ENCODE assay signal across 1 cellular context in the genomic region with DNA sequence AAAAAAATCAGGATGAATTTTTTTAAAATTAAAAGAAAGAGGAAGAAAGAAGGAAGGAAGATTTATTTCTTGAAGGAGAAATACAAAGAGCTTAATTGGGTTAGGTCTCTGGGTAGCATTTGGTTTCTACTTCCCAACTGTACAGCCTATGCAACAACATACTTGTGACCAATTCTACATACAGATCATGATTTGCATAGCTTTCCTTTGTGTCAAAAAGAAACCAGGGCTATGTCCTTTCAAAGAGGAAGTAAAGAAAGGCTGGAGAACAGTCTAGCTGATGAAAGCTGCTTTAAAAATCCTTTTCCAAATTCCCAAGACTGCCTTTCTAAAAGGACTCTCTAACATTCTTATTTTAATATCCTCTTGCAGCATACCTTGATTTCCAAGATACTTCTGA.
TF ChIP-seq lines count a peak whose summit lies in the region.

No MANE protein-coding gene starts in this region.

TF ChIP-seq in WTC11, 78 proteins besides CTCF, POLR2A, EP300 and RAD21 (continued from another document):
- TF ChIP-seq, protein P1, sequence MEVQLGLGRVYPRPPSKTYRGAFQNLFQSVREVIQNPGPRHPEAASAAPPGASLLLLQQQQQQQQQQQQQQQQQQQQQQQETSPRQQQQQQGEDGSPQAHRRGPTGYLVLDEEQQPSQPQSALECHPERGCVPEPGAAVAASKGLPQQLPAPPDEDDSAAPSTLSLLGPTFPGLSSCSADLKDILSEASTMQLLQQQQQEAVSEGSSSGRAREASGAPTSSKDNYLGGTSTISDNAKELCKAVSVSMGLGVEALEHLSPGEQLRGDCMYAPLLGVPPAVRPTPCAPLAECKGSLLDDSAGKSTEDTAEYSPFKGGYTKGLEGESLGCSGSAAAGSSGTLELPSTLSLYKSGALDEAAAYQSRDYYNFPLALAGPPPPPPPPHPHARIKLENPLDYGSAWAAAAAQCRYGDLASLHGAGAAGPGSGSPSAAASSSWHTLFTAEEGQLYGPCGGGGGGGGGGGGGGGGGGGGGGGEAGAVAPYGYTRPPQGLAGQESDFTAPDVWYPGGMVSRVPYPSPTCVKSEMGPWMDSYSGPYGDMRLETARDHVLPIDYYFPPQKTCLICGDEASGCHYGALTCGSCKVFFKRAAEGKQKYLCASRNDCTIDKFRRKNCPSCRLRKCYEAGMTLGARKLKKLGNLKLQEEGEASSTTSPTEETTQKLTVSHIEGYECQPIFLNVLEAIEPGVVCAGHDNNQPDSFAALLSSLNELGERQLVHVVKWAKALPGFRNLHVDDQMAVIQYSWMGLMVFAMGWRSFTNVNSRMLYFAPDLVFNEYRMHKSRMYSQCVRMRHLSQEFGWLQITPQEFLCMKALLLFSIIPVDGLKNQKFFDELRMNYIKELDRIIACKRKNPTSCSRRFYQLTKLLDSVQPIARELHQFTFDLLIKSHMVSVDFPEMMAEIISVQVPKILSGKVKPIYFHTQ (CRISPR knock-in tag; IDR thresholded peaks at IDR 0.05) = no peak
- no peak for TF ChIP-seq GRHL2 (CRISPR knock-in tag; IDR thresholded peaks at IDR 0.05; ENCODE audit: insufficient replicate concordance, severe bottlenecking)
- TF ChIP-seq NR2C2 (CRISPR knock-in tag; IDR thresholded peaks at IDR 0.05) = no peak
- no peak for TF ChIP-seq KAT7 (CRISPR knock-in tag; IDR thresholded peaks at IDR 0.05; ENCODE audit: borderline replicate concordance)
- no peak for TF ChIP-seq HMGA2 (CRISPR knock-in tag; IDR thresholded peaks at IDR 0.05)
- TF ChIP-seq TEAD4 (CRISPR knock-in tag; IDR thresholded peaks at IDR 0.05) = no peak
- no peak for TF ChIP-seq ETV6 (CRISPR knock-in tag; IDR thresholded peaks at IDR 0.05)
- TF ChIP-seq, protein P2, sequence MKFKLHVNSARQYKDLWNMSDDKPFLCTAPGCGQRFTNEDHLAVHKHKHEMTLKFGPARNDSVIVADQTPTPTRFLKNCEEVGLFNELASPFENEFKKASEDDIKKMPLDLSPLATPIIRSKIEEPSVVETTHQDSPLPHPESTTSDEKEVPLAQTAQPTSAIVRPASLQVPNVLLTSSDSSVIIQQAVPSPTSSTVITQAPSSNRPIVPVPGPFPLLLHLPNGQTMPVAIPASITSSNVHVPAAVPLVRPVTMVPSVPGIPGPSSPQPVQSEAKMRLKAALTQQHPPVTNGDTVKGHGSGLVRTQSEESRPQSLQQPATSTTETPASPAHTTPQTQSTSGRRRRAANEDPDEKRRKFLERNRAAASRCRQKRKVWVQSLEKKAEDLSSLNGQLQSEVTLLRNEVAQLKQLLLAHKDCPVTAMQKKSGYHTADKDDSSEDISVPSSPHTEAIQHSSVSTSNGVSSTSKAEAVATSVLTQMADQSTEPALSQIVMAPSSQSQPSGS (CRISPR knock-in tag; IDR thresholded peaks at IDR 0.05; ENCODE audit: borderline replicate concordance, low read depth) = no peak
- TF ChIP-seq MXD4 (CRISPR knock-in tag; IDR thresholded peaks at IDR 0.05; ENCODE audit: borderline replicate concordance) = no peak
